In genomic region chr9:38671372-38671731, GRCh38 we compare ENCODE assay signal across 17 cellular contexts. TPM values are rescaled to one million over a fixed set of nuclear protein-coding genes. Genes with fewer than 3 reads are reported as not detected.
DNase-seq lines count a peak whose midpoint lies in the region; ATAC-seq and TF ChIP-seq lines count a peak whose summit lies in the region.
"Had no signal": no experiment of that assay in that cellular context is flagged by ENCODE, and none has a peak within 500 bp of the region (broad histone marks: within the 10 kb centered on the region; RNA-seq: fewer than 3 reads in every experiment).

No MANE protein-coding gene starts in this region.

- H3K27ac ChIP-seq in mesenchymal stem cell (ENCODE audit: low read length, poor library complexity, severe bottlenecking): peak overlapping the region; percentile 93
- H3K27ac ChIP-seq: body of pancreas, parathyroid adenoma, Peyer's patch had no signal

- ATAC-seq in GM18858 (IDR thresholded peaks at IDR 0.05; ENCODE audit: unreplicated experiment) (peak; percentile 3), HG02588 (IDR thresholded peaks at IDR 0.05; ENCODE audit: unreplicated experiment) (no peak), GM21737 (IDR thresholded peaks at IDR 0.05; ENCODE audit: unreplicated experiment) (no peak)
- ATAC-seq: activated naive CD4-positive, alpha-beta T cell treated with anti-CD3 and anti-CD28 coated beads, Interleukin-2, amount 50 U/mL, for 72 hours; body of pancreas had no signal

- no peak overlapping the region for H3K14ac ChIP-seq in mesenchymal stem cell (ENCODE audit: low read length in 2 of 2)

- peaks cover 50% of the 10 kb centered on the region for H3K4me1 Mint-ChIP-seq in nephron progenitor cell

- no peak overlapping the region for H3K4me3 ChIP-seq in mesenchymal stem cell (ENCODE audit: insufficient read depth in 1 of 2, low read depth in 1 of 2, low read length in 2 of 2)
- H3K4me3 ChIP-seq: body of pancreas, Peyer's patch had no signal

- no peak overlapping the region for H3K4me3 Mint-ChIP-seq in nephron progenitor cell
- H3K4me3 Mint-ChIP-seq: H9 had no signal

- H3K79me1 ChIP-seq in mesenchymal stem cell (replicated peaks; ENCODE audit: low read length, poor library complexity, severe bottlenecking): no peaks in the 10 kb centered on the region

- H2BK5ac ChIP-seq in mesenchymal stem cell (ENCODE audit: low read depth, low read length, poor library complexity, severe bottlenecking): peak overlapping the region; percentile 35

- no peaks in the 10 kb centered on the region for H3K9me3 ChIP-seq in mesenchymal stem cell (ENCODE audit: control insufficient read depth, low read length)
- H3K9me3 ChIP-seq: body of pancreas, Peyer's patch had no signal

- H2AK5ac ChIP-seq in mesenchymal stem cell (ENCODE audit: low read length, severe bottlenecking): peak overlapping the region; percentile 74

- TF ChIP-seq CTCF in nephron progenitor cell (IDR thresholded peaks at IDR 0.05): no peak

- no peaks in the 10 kb centered on the region for H3K9me3 Mint-ChIP-seq in nephron progenitor cell
- H3K9me3 Mint-ChIP-seq: activated naive CD4-positive, alpha-beta T cell treated with anti-CD3 and anti-CD28 coated beads, Interleukin-2, amount 50 U/mL, for 72 hours had no signal

- H3K4ac ChIP-seq in mesenchymal stem cell (ENCODE audit: low read depth in 1 of 2, low read length in 2 of 2): no peak overlapping the region

- no peak overlapping the region for H4K8ac ChIP-seq in mesenchymal stem cell (ENCODE audit: low read length)

- H3K4me1 ChIP-seq in mesenchymal stem cell (ENCODE audit: control insufficient read depth, insufficient read depth, low read depth, low read length): peaks cover 15% of the 10 kb centered on the region
- H3K4me1 ChIP-seq: body of pancreas, parathyroid adenoma had no signal

- H3K36me3 Mint-ChIP-seq in nephron progenitor cell (ENCODE audit: low read depth): no peaks in the 10 kb centered on the region
- H3K36me3 Mint-ChIP-seq: activated naive CD4-positive, alpha-beta T cell treated with anti-CD3 and anti-CD28 coated beads, Interleukin-2, amount 50 U/mL, for 72 hours had no signal

- H2BK12ac ChIP-seq in mesenchymal stem cell (ENCODE audit: low read length in 2 of 2): no peak overlapping the region

- H2AFZ ChIP-seq in mesenchymal stem cell (ENCODE audit: low read depth, low read length): no peak overlapping the region
- H2AFZ ChIP-seq: parathyroid adenoma had no signal

- peak; percentile 20 for DNase-seq in NCI-H2171 treated with DMSO at 0.1 percent for 48 hours (lab: John Stamatoyannopoulos, UW)
- no peak for DNase-seq in NCI-H2171 (lab: John Stamatoyannopoulos, UW)
- peak; percentile 7 for DNase-seq in NCI-H2029 (lab: John Stamatoyannopoulos, UW)
- DNase-seq in mesenchymal stem cell: no peak
- DNase-seq in nephron progenitor cell: no peak
- DNase-seq: activated CD4-positive, alpha-beta T cell treated with anti-CD3 and anti-CD28 coated beads, Interleukin-2, amount 50 U/mL, for 1 hour; body of pancreas; foreskin melanocyte; H9; NCI-H1436 treated with DMSO at 0.1 percent for 48 hours; Peyer's patch had no signal

- H4K91ac ChIP-seq in mesenchymal stem cell (ENCODE audit: low read length): no peak overlapping the region

- no peak overlapping the region for H2BK120ac ChIP-seq in mesenchymal stem cell (ENCODE audit: low read depth, low read length)

- H3K23ac ChIP-seq in mesenchymal stem cell (ENCODE audit: low read length in 2 of 2): no peak overlapping the region

- no peak overlapping the region for H2BK15ac ChIP-seq in mesenchymal stem cell (ENCODE audit: low read depth, poor library complexity, severe bottlenecking)

- no peak overlapping the region for H3K4me2 ChIP-seq in mesenchymal stem cell (ENCODE audit: low read length, poor library complexity, severe bottlenecking)

- WGBS in mesenchymal stem cell: 92% methylated on average over 4 of the region's 4 CpGs

- peak overlapping the region in 1 of 2 experiments; percentile 42 for H3K18ac ChIP-seq in mesenchymal stem cell (ENCODE audit: low read depth in 1 of 2, low read length in 2 of 2)

- H3K9ac ChIP-seq in mesenchymal stem cell (ENCODE audit: low read length): no peak overlapping the region
- H3K9ac ChIP-seq: parathyroid adenoma had no signal

- H3K27me3 Mint-ChIP-seq in nephron progenitor cell (ENCODE audit: low read depth, poor library complexity): peaks cover 9% of the 10 kb centered on the region

- H3K27ac Mint-ChIP-seq in nephron progenitor cell: no peak overlapping the region

- peaks cover 0 to 3% of the 10 kb centered on the region in 2 experiments for H3K27me3 ChIP-seq in mesenchymal stem cell (ENCODE audit: control insufficient read depth in 1 of 2, insufficient read depth in 1 of 2, low read length in 2 of 2)
- H3K27me3 ChIP-seq: Peyer's patch had no signal

- no peaks in the 10 kb centered on the region for H3K36me3 ChIP-seq in mesenchymal stem cell (ENCODE audit: control insufficient read depth in 1 of 2, insufficient read depth in 2 of 2, low read depth in 1 of 2, low read length in 2 of 2)
- H3K36me3 ChIP-seq: Peyer's patch had no signal

RNA-seq across cellular contexts. Expression of gene FAM240B, which starts 48.6 kb away (rescaled TPM):
- polyA plus RNA-seq in mesenchymal stem cell (2013, experiment 1 of 2): not detected
- not detected for polyA plus RNA-seq in mesenchymal stem cell (2013, experiment 2 of 2)
- polyA plus RNA-seq: liver had no signal

RNA-seq across cellular contexts. Expression of gene ANKRD18A, which starts 51.0 kb away (rescaled TPM):
- polyA plus RNA-seq in mesenchymal stem cell (2013, experiment 1 of 2): not detected
- polyA plus RNA-seq in mesenchymal stem cell (2013, experiment 2 of 2): not detected

Comparison
In these comparisons a context has a peak if more than half of its experiments do, and no peak if none do; other contexts are left out.
1. DNase-seq: peak in NCI-H2171 treated with DMSO at 0.1 percent for 48 hours (single experiment) and NCI-H2029 (single experiment); none in NCI-H2171 (single experiment), mesenchymal stem cell (single experiment) and nephron progenitor cell (single experiment).